21 cellular contexts compared by ENCODE assay signal in the genomic region with DNA sequence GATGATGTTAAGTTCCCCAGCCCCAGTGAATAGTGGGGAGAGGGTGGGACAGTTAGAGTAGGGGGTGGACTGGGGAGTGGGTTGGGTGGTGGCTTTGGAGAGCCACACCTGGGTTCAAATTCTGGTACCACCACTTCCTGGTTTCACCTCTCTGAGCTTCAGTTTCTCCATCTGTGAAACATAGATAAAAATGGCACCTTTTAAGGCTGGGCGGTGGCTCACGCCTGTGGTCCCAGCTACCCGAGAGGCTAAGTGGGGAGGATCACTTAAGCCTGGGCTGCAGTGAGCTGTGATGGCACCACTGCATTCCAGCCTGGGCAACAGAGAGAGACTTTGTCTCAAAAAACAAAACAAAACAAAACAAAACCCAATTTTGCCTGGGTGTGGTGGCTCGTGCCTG. TPM values are rescaled to one million over a fixed set of nuclear protein-coding genes. Genes with fewer than 3 reads are reported as not detected.
DNase-seq lines count a peak whose midpoint lies in the region; ATAC-seq and TF ChIP-seq lines count a peak whose summit lies in the region.
"Had no signal": no experiment of that assay in that cellular context is flagged by ENCODE, and none has a peak within 500 bp of the region (broad histone marks: within the 10 kb centered on the region; RNA-seq: fewer than 3 reads in every experiment).

No MANE protein-coding gene starts in this region.

- H3K79me2 ChIP-seq in Loucy (ENCODE audit: insufficient read depth, low read length), result peaks cover 97% of the 10 kb centered on the region

- DNase-seq in activated T-cell treated with anti-CD3 and anti-CD28 coated beads, Interleukin-2, amount 50 U/mL, for 72 hours, result no peak
- no peak for DNase-seq in activated T-cell treated with anti-CD3 and anti-CD28 coated beads, Interleukin-2, amount 50 U/mL, for 48 hours
- DNase-seq in esophagus squamous epithelium (lab: John Stamatoyannopoulos, UW) (no peak), globus pallidus (ENCODE audit: low spot score) (no peak), Calu3 (no peak)
- DNase-seq: activated gamma-delta T cell; dermis blood vessel endothelial cell; GM23248; NCI-H2081; NCI-H510A treated with DMSO at 0.1 percent for 48 hours; stimulated activated CD4-positive, alpha-beta T cell treated with anti-CD3 and anti-CD28 coated beads, Interleukin-2, amount 100 ng/mL, for 24 hours; T1000 had no signal

- H2AFZ ChIP-seq in Loucy (ENCODE audit: low read length), result no peak overlapping the region
- H2AFZ ChIP-seq: GM23248 had no signal

- H3K9me3 Mint-ChIP-seq in activated T-cell treated with anti-CD3 and anti-CD28 coated beads, Interleukin-2, amount 50 U/mL, for 72 hours, result peaks cover 2 to 12% of the 10 kb centered on the region in 2 donors
- peaks cover 7% of the 10 kb centered on the region for H3K9me3 Mint-ChIP-seq in activated T-helper 17 cell treated with anti-CD3 and anti-CD28 coated beads, Interleukin-2, amount 50 U/mL, for 72 hours
- H3K9me3 Mint-ChIP-seq in Calu3 (ENCODE audit: low read depth, unreplicated experiment), result no peaks in the 10 kb centered on the region

- H3K27me3 ChIP-seq in Loucy (ENCODE audit: insufficient read depth, low read length, poor library complexity, severe bottlenecking) (no peaks in the 10 kb centered on the region), neutrophil (no peaks in the 10 kb centered on the region), esophagus squamous epithelium (no peaks in the 10 kb centered on the region)

- H3K4me3 ChIP-seq in Loucy (ENCODE audit: low read length, poor library complexity, severe bottlenecking), result peak overlapping the region; percentile 57
- H3K4me3 ChIP-seq in neutrophil (ENCODE audit: low read depth in 1 of 2, low read length in 1 of 2), result no peak overlapping the region
- H3K4me3 ChIP-seq in esophagus squamous epithelium, result no peak overlapping the region
- H3K4me3 ChIP-seq: gastroesophageal sphincter, GM23248 had no signal

- H4K20me1 ChIP-seq in Loucy (ENCODE audit: insufficient read depth, low read length, poor library complexity, severe bottlenecking), result peaks cover 87% of the 10 kb centered on the region

- TF ChIP-seq CTCF in Loucy (conservative IDR thresholded peaks at IDR 0.05; ENCODE audit: low read length) (no peak), neutrophil (IDR thresholded peaks at IDR 0.05) (no peak), esophagus squamous epithelium (IDR thresholded peaks at IDR 0.05) (no peak), Calu3 (IDR thresholded peaks at IDR 0.05; ENCODE audit: unreplicated experiment) (no peak)

- CTCF ChIA-PET in Calu3 (lab: Charles Lee), result no interaction called here

- no peaks in the 10 kb centered on the region for H3K9me2 ChIP-seq in Loucy (replicated peaks; ENCODE audit: low read depth, low read length)

- H3K9me3 ChIP-seq in Loucy (ENCODE audit: insufficient read depth, low read depth, low read length), result no peaks in the 10 kb centered on the region
- no peaks in the 10 kb centered on the region for H3K9me3 ChIP-seq in neutrophil
- no peaks in the 10 kb centered on the region for H3K9me3 ChIP-seq in esophagus squamous epithelium
- H3K9me3 ChIP-seq: gastroesophageal sphincter had no signal

- peaks cover 23 to 43% of the 10 kb centered on the region in 2 donors for H3K36me3 Mint-ChIP-seq in activated T-cell treated with anti-CD3 and anti-CD28 coated beads, Interleukin-2, amount 50 U/mL, for 72 hours (ENCODE audit: insufficient read depth in 2 of 2)
- peaks cover 71% of the 10 kb centered on the region for H3K36me3 Mint-ChIP-seq in activated T-helper 17 cell treated with anti-CD3 and anti-CD28 coated beads, Interleukin-2, amount 50 U/mL, for 72 hours (ENCODE audit: low read depth)
- peaks cover 10% of the 10 kb centered on the region for H3K36me3 Mint-ChIP-seq in Calu3 (ENCODE audit: insufficient read depth, unreplicated experiment)
- H3K36me3 Mint-ChIP-seq: brain had no signal

- H3K4me1 Mint-ChIP-seq in activated T-cell treated with anti-CD3 and anti-CD28 coated beads, Interleukin-2, amount 50 U/mL, for 72 hours (ENCODE audit: low read depth), result peaks cover 73% of the 10 kb centered on the region
- peaks cover 39% of the 10 kb centered on the region for H3K4me1 Mint-ChIP-seq in activated T-helper 17 cell treated with anti-CD3 and anti-CD28 coated beads, Interleukin-2, amount 50 U/mL, for 72 hours
- no peaks in the 10 kb centered on the region for H3K4me1 Mint-ChIP-seq in Calu3 (ENCODE audit: low read depth, unreplicated experiment)

- peak overlapping the region; percentile 6 for H3K27ac Mint-ChIP-seq in activated T-cell treated with anti-CD3 and anti-CD28 coated beads, Interleukin-2, amount 50 U/mL, for 72 hours
- H3K27ac Mint-ChIP-seq in activated T-helper 17 cell treated with anti-CD3 and anti-CD28 coated beads, Interleukin-2, amount 50 U/mL, for 72 hours, result peak overlapping the region; percentile 59
- H3K27ac Mint-ChIP-seq in Calu3 (ENCODE audit: unreplicated experiment), result no peak overlapping the region
- H3K27ac Mint-ChIP-seq: brain had no signal

- H3K27me3 Mint-ChIP-seq in activated T-cell treated with anti-CD3 and anti-CD28 coated beads, Interleukin-2, amount 50 U/mL, for 72 hours (ENCODE audit: low read depth), result no peaks in the 10 kb centered on the region
- no peaks in the 10 kb centered on the region for H3K27me3 Mint-ChIP-seq in activated T-helper 17 cell treated with anti-CD3 and anti-CD28 coated beads, Interleukin-2, amount 50 U/mL, for 72 hours
- H3K27me3 Mint-ChIP-seq in Calu3 (ENCODE audit: unreplicated experiment), result no peaks in the 10 kb centered on the region

- peak overlapping the region; percentile 0 to 37 for H3K4me3 Mint-ChIP-seq in activated T-cell treated with anti-CD3 and anti-CD28 coated beads, Interleukin-2, amount 50 U/mL, for 72 hours
- H3K4me3 Mint-ChIP-seq in activated T-helper 17 cell treated with anti-CD3 and anti-CD28 coated beads, Interleukin-2, amount 50 U/mL, for 72 hours, result peak overlapping the region; percentile 61
- no peak overlapping the region for H3K4me3 Mint-ChIP-seq in Calu3 (ENCODE audit: low read depth, unreplicated experiment)
- H3K4me3 Mint-ChIP-seq: brain had no signal

- BruUV-seq in Calu3 (replicated peaks; lab: Mats Ljungman, UMichigan), result no TSS peak

- intact Hi-C loops in esophagus squamous epithelium (cut with DNase I) (no loop called here), Calu3 (cut with micrococcal nuclease; ENCODE audit: unreplicated experiment) (no loop called here)

- no peaks in the 10 kb centered on the region for H3F3A ChIP-seq in Loucy (ENCODE audit: low read depth)

- peaks cover 27% of the 10 kb centered on the region; the same call in 1 of the 2 replicates for H3K36me3 ChIP-seq in Loucy (ENCODE audit: insufficient read depth, low read length)
- peaks cover 45% of the 10 kb centered on the region for H3K36me3 ChIP-seq in neutrophil
- H3K36me3 ChIP-seq in esophagus squamous epithelium, result no peaks in the 10 kb centered on the region
- H3K36me3 ChIP-seq: gastroesophageal sphincter had no signal

- ATAC-seq in activated T-cell treated with anti-CD3 and anti-CD28 coated beads, Interleukin-2, amount 50 U/mL, for 72 hours (replicated peaks in 1 of 2), result no peak
- ATAC-seq in activated T-helper 17 cell treated with anti-CD3 and anti-CD28 coated beads, Interleukin-2, amount 50 U/mL, for 72 hours (replicated peaks), result no peak
- ATAC-seq: gastroesophageal sphincter, HepG2, left lobe of liver had no signal

- 45 to 69% methylated on average over 1 to 4 of the region's 4 CpGs for WGBS in esophagus squamous epithelium, 2 donors

- peak overlapping the region; percentile 34 for H3K9ac ChIP-seq in Loucy (ENCODE audit: low read depth, low read length, poor library complexity, severe bottlenecking)
- H3K9ac ChIP-seq: GM23248 had no signal

- no peak for TF ChIP-seq POLR2A in esophagus squamous epithelium (IDR thresholded peaks at IDR 0.05)

- peak overlapping the region; percentile 97 for H3K4me2 ChIP-seq in Loucy (ENCODE audit: low read depth, low read length, poor library complexity, severe bottlenecking)

- H3K4me1 ChIP-seq in Loucy (ENCODE audit: insufficient read depth, low read length, poor library complexity, severe bottlenecking) (peaks cover 46% of the 10 kb centered on the region), neutrophil (ENCODE audit: control insufficient read depth in 1 of 2, insufficient read depth in 1 of 2, low read depth in 1 of 2, low read length in 1 of 2) (peaks cover 50 to 52% of the 10 kb centered on the region in 2 experiments), esophagus squamous epithelium (peaks cover 0 to 20% (median 0%) of the 10 kb centered on the region in 3 donors)
- H3K4me1 ChIP-seq: gastroesophageal sphincter had no signal

- peak overlapping the region; percentile 67 for H3K27ac ChIP-seq in neutrophil
- H3K27ac ChIP-seq in esophagus squamous epithelium, result no peak overlapping the region
- H3K27ac ChIP-seq: epithelial cell of prostate, gastroesophageal sphincter, GM23248 had no signal

RNA-seq across cellular contexts. Expression of gene VAV1, which starts 5.9 kb away (rescaled TPM):
- 100 to 1,000 TPM; 111 to 114 TPM for total RNA-seq in activated T-cell treated with anti-CD3 and anti-CD28 coated beads, Interleukin-2, amount 50 U/mL, for 72 hours
- total RNA-seq in activated T-helper 17 cell treated with anti-CD3 and anti-CD28 coated beads, Interleukin-2, amount 50 U/mL, for 72 hours, result 100 to 1,000 TPM; 110 to 114 TPM
- total RNA-seq in esophagus squamous epithelium (1 to 10 TPM in 3 of 4 donors, under 1 TPM in 1; 0.83 to 7.6 (median 3.6) TPM), Calu3 (2022) (0.28 and 0.37 TPM in 2 replicates)
- total RNA-seq: dermis blood vessel endothelial cell, GM23248, HepG2, osteocyte had no signal

RNA-seq across cellular contexts. Expression of gene SH2D3A, which starts 11.2 kb away (rescaled TPM):
- 10 to 100 TPM; 19.9 to 24.5 TPM for total RNA-seq in activated T-cell treated with anti-CD3 and anti-CD28 coated beads, Interleukin-2, amount 50 U/mL, for 72 hours
- total RNA-seq in activated T-helper 17 cell treated with anti-CD3 and anti-CD28 coated beads, Interleukin-2, amount 50 U/mL, for 72 hours, result 10 to 100 TPM; 21.1 to 21.2 TPM
- total RNA-seq in esophagus squamous epithelium (10 to 100 TPM; 17.3 to 52.1 (median 40.6) TPM), Calu3 (2022) (62.0 and 64.0 TPM in 2 replicates)
- total RNA-seq: GM23248, osteocyte had no signal

RNA-seq across cellular contexts. Expression of gene TRIP10, which starts 38.9 kb away (rescaled TPM):
- 10 to 100 TPM; 49.0 to 68.4 TPM for total RNA-seq in activated T-cell treated with anti-CD3 and anti-CD28 coated beads, Interleukin-2, amount 50 U/mL, for 72 hours
- 10 to 100 TPM; 38.0 to 99.4 TPM for total RNA-seq in activated T-helper 17 cell treated with anti-CD3 and anti-CD28 coated beads, Interleukin-2, amount 50 U/mL, for 72 hours
- total RNA-seq in esophagus squamous epithelium (100 to 1,000 TPM in 3 of 4 donors, 10 to 100 TPM in 1; 67.6 to 160 (median 117) TPM), Calu3 (2022) (86.0 and 95.8 TPM in 2 replicates)

RNA-seq across cellular contexts. Expression of gene GPR108, which starts 41.0 kb away (rescaled TPM):
- total RNA-seq in activated T-cell treated with anti-CD3 and anti-CD28 coated beads, Interleukin-2, amount 50 U/mL, for 72 hours, result 100 to 1,000 TPM; 130 to 162 TPM
- 10 to 100 TPM; 49.8 to 64.7 TPM for total RNA-seq in activated T-helper 17 cell treated with anti-CD3 and anti-CD28 coated beads, Interleukin-2, amount 50 U/mL, for 72 hours
- total RNA-seq in esophagus squamous epithelium (10 to 100 TPM; 45.7 to 72.8 (median 52.0) TPM), Calu3 (2022) (67.7 and 69.0 TPM in 2 replicates)

RNA-seq across cellular contexts. Expression of gene C3, which starts 57.9 kb away (rescaled TPM):
- total RNA-seq in activated T-cell treated with anti-CD3 and anti-CD28 coated beads, Interleukin-2, amount 50 U/mL, for 72 hours, result 1 to 10 TPM; 1.8 to 2.5 TPM
- 1 to 10 TPM in 1 of 2 donors, under 1 TPM in 1; 0.99 to 4.3 TPM for total RNA-seq in activated T-helper 17 cell treated with anti-CD3 and anti-CD28 coated beads, Interleukin-2, amount 50 U/mL, for 72 hours
- total RNA-seq in esophagus squamous epithelium, result 100 to 1,000 TPM in 2 of 4 donors, 10 to 100 TPM in 2; 12.0 to 501 (median 189) TPM
- total RNA-seq in Calu3 (2022), result 517 and 658 TPM in 2 replicates

Comparison
In these comparisons a context has a peak if more than half of its experiments do, and no peak if none do; other contexts are left out.
1. RNA of gene VAV1, which starts 5.9 kb away (total RNA-seq): 111 to 114 TPM in activated T-cell treated with anti-CD3 and anti-CD28 coated beads, Interleukin-2, amount 50 U/mL, for 72 hours and 110 to 114 TPM in activated T-helper 17 cell treated with anti-CD3 and anti-CD28 coated beads, Interleukin-2, amount 50 U/mL, for 72 hours; 0.83 to 7.6 TPM in esophagus squamous epithelium and 0.28 to 0.37 TPM in Calu3; every median in the first group is over 10 times any median in the second.